Comparison of ENCODE assay signal across 8 cellular contexts in the genomic region with DNA sequence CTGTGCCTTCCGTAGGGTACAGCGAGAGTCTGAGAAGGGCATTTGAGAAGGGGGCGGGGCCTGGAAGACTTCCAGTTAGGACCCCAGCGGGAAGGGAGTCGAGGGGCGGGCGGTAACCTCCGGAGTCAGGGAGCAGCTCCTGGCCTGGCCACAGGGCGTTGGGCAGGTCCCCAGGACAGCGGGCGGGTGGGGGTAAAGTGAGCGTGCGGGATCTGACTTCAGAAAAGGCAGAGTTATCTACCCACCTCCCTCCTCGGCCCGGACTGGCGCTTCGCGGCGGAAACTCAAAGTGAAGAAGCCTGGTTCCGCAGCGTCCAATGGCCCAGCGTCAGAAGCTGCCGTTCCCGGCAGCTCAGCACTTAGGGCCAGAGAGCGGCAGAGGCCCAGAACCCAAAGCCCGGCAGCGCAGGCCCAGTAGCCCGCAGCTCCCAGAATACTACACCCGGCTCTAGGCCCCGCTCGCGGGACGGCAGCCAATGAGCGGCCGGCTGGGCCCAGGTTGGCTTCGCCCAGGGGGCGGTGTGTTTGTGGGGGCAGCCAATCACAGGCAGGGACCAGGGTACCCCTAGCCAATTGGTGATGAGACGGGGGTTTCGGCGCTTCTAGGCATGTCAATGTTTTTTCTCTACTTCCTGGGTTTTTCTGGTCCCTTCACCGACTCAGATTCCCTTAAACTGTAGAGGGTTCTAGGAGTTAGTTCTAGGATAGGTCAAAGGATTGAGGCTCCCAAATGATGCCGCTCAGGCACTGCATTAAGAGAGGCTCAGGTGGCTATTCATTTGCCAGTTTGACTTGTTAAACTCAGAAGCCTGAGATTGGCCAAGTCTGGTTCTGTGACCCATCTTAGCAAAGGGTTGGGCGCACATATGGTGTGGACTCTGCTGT. TPM values are rescaled to one million over a fixed set of nuclear protein-coding genes. Genes with fewer than 3 reads are reported as not detected.
A peak's percentile ranks its signal among the peaks of the same experiment; 100 is the strongest.
DNase-seq lines count a peak whose midpoint lies in the region; ATAC-seq and TF ChIP-seq lines count a peak whose summit lies in the region.

A gene with protein sequence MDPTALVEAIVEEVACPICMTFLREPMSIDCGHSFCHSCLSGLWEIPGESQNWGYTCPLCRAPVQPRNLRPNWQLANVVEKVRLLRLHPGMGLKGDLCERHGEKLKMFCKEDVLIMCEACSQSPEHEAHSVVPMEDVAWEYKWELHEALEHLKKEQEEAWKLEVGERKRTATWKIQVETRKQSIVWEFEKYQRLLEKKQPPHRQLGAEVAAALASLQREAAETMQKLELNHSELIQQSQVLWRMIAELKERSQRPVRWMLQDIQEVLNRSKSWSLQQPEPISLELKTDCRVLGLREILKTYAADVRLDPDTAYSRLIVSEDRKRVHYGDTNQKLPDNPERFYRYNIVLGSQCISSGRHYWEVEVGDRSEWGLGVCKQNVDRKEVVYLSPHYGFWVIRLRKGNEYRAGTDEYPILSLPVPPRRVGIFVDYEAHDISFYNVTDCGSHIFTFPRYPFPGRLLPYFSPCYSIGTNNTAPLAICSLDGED (minus strand): TSS at position 450 of the 885 bp plus-strand sequence. CDS start 2,727 bp downstream, outside the sequence.

- peak; percentile 99 for DNase-seq in AG08396 (ENCODE audit: low spot score)
- peak; percentile 85 for DNase-seq in NCI-H510A treated with DMSO at 0.1 percent for 48 hours (lab: John Stamatoyannopoulos, UW)
- peak; percentile 96 for DNase-seq in activated CD4-positive, alpha-beta T cell treated with anti-CD3 and anti-CD28 coated beads for 48 hours
- peak; percentile 97 for DNase-seq in colonic mucosa
- DNase-seq in kidney tubule cell (ENCODE audit: low spot score) = peak; percentile 96
- peak; percentile 94 for DNase-seq in stimulated activated CD4-positive, alpha-beta T cell treated with anti-CD3 and anti-CD28 coated beads, Interleukin-1b, Interleukin-23, amount 100 ng/mL, for 48 hours

- ATAC-seq in GM19023 (IDR thresholded peaks at IDR 0.05; ENCODE audit: unreplicated experiment) (peak; percentile 100), HG03280 (IDR thresholded peaks at IDR 0.05; ENCODE audit: unreplicated experiment) (peak; percentile 100)

- peak within 1 kb of the TSS; percentile 57 for H3K4me3 ChIP-seq in colonic mucosa

- H3K9ac ChIP-seq in colonic mucosa (ENCODE audit: low read depth in 2 of 2, low read length in 2 of 2) = peak within 1 kb of the TSS; percentile 66 to 86

- H3K27ac ChIP-seq in colonic mucosa = peak within 1 kb of the TSS; percentile 84

- H3K36me3 ChIP-seq in colonic mucosa = no peaks in the 10 kb centered on the region

- no peaks in the 10 kb centered on the region for H3K9me3 ChIP-seq in colonic mucosa

- intact Hi-C loops in colonic mucosa (cut with DNase I) = no loop called here

- no peaks in the 10 kb centered on the region for H3K27me3 ChIP-seq in colonic mucosa

- H3K4me1 ChIP-seq in colonic mucosa = no peaks in the 10 kb centered on the region

- TF ChIP-seq CTCF in colonic mucosa (IDR thresholded peaks at IDR 0.05) = no peak

RNA-seq across cellular contexts. Expression of the gene that starts here (rescaled TPM):
- 10 to 100 TPM; 13.9 to 20.0 TPM for total RNA-seq in colonic mucosa

Comparison
In these comparisons a context has a peak if more than half of its experiments do, and no peak if none do; other contexts are left out.
1. Peak in every context shown above with its lines: DNase-seq, ATAC-seq, H3K4me3 ChIP-seq and H3K27ac ChIP-seq.